ENCODE assay signal across 16 cellular contexts in the genomic region with DNA sequence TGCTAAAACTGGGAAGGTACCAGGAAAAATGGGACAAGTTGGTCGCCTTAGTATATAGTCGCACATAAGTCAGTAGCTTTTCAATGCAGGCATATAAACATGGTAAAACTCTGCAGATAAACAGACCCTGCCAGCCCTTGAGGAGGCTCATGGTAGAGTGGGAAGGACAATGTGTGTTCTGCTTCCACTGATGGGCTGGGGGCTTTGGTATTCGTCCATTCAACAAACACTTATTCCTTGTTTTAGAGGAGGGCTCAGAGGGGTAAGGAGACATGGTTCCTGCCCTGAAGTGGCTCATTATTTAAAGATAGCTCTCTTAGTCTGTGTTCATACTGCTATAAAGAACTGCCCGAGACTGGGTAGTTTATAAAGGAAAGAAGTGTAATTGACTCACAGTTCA. TPM values are rescaled to one million over a fixed set of nuclear protein-coding genes. Genes with fewer than 3 reads are reported as not detected.
"Had no signal": no experiment of that assay in that cellular context is flagged by ENCODE, and none has a peak within 500 bp of the region (broad histone marks: within the 10 kb centered on the region; RNA-seq: fewer than 3 reads in every experiment).

No MANE protein-coding gene starts in this region.

RNA-seq across cellular contexts. Expression of gene CELA3A, which starts 11.3 kb away (rescaled TPM):
- total RNA-seq: activated naive CD4-positive, alpha-beta T cell treated with anti-CD3 and anti-CD28 coated beads for 36 hours; activated naive CD4-positive, alpha-beta T cell treated with anti-CD3 and anti-CD28 coated beads, Interleukin-2, amount 50 U/mL, for 72 hours; activated naive CD8-positive, alpha-beta T cell treated with anti-CD3 and anti-CD28 coated beads for 36 hours; activated naive CD8-positive, alpha-beta T cell treated with anti-CD3 and anti-CD28 coated beads, Interleukin-2, amount 10 ng/mL, durations not matched to agents 7 days and 5 days; activated T-cell treated with anti-CD3 and anti-CD28 coated beads, Interleukin-2, amount 50 U/mL, for 72 hours; activated T-helper 1 cell treated with anti-CD3 and anti-CD28 coated beads, Interleukin-12 subunit alpha, Interleukin-12 subunit beta, Interleukin-2, Interleukin-4 antibody, amounts not matched to agents 30 ng/mL and 10 ng/mL and 1 ng/mL, durations not matched to agents 14 hours and 24 hours and 36 hours; activated T-helper 17 cell treated with anti-CD3 and anti-CD28 coated beads, Interleukin-2, amount 50 U/mL, for 72 hours; activated T-helper 2 cell treated with anti-CD3 and anti-CD28 coated beads, Interferon-gamma antibody, Interleukin-2, Interleukin-4, amounts not matched to agents 10 μg/mL and 5 μg/mL and 100 μg/mL, durations not matched to agents 14 hours and 24 hours and 36 hours; ascending aorta; astrocyte; breast epithelium; bronchial epithelial cell; cardiac muscle cell; cardiac septum; cerebellum; chondrocyte had no signal
- polyA plus RNA-seq: cardiac muscle cell had no signal

RNA-seq across cellular contexts. Expression of gene CELA3B, which starts 35.9 kb away (rescaled TPM):
- total RNA-seq: activated naive CD4-positive, alpha-beta T cell treated with anti-CD3 and anti-CD28 coated beads for 36 hours; activated naive CD4-positive, alpha-beta T cell treated with anti-CD3 and anti-CD28 coated beads, Interleukin-2, amount 50 U/mL, for 72 hours; activated naive CD8-positive, alpha-beta T cell treated with anti-CD3 and anti-CD28 coated beads for 36 hours; activated naive CD8-positive, alpha-beta T cell treated with anti-CD3 and anti-CD28 coated beads, Interleukin-2, amount 10 ng/mL, durations not matched to agents 7 days and 5 days; activated T-cell treated with anti-CD3 and anti-CD28 coated beads, Interleukin-2, amount 50 U/mL, for 72 hours; activated T-helper 1 cell treated with anti-CD3 and anti-CD28 coated beads, Interleukin-12 subunit alpha, Interleukin-12 subunit beta, Interleukin-2, Interleukin-4 antibody, amounts not matched to agents 30 ng/mL and 10 ng/mL and 1 ng/mL, durations not matched to agents 14 hours and 24 hours and 36 hours; activated T-helper 17 cell treated with anti-CD3 and anti-CD28 coated beads, Interleukin-2, amount 50 U/mL, for 72 hours; activated T-helper 2 cell treated with anti-CD3 and anti-CD28 coated beads, Interferon-gamma antibody, Interleukin-2, Interleukin-4, amounts not matched to agents 10 μg/mL and 5 μg/mL and 100 μg/mL, durations not matched to agents 14 hours and 24 hours and 36 hours; ascending aorta; astrocyte; breast epithelium; bronchial epithelial cell; cardiac muscle cell; cardiac septum; cerebellum; chondrocyte had no signal
- polyA plus RNA-seq: cardiac muscle cell had no signal
